ENCODE assay signal across 10 cellular contexts in genomic region chr22:42635531-42635930, GRCh38. TPM values are rescaled to one million over a fixed set of nuclear protein-coding genes. Genes with fewer than 3 reads are reported as not detected.
DNase-seq lines count a peak whose midpoint lies in the region; ATAC-seq, FAIRE-seq and TF ChIP-seq lines count a peak whose summit lies in the region.
"Had no signal": no experiment of that assay in that cellular context is flagged by ENCODE, and none has a peak within 500 bp of the region (broad histone marks: within the 10 kb centered on the region; RNA-seq: fewer than 3 reads in every experiment).

No MANE protein-coding gene starts in this region.

- no peaks in the 10 kb centered on the region for H3K27me3 ChIP-seq in astrocyte (ENCODE audit: insufficient read depth, low read length)
- no peaks in the 10 kb centered on the region for H3K27me3 ChIP-seq in right cardiac atrium (ENCODE audit: control insufficient read depth, insufficient read depth)

- intact Hi-C loops in right cardiac atrium (cut with DNase I): no loop called here

- CTCF ChIA-PET in HEK293 (lab: Yijun Ruan, JAX): interaction anchor here (0.6 kb wide), 1 partner anchor 14 kb away, joined by 3 read pairs; no protein-coding TSS in a partner anchor
- CTCF ChIA-PET in WTC11 (lab: Charles Lee): interaction anchor here (1.2 kb wide), 1 partner anchor 14 kb away, joined by 4 read pairs; no protein-coding TSS in a partner anchor

- H3K36me3 ChIP-seq in HEK293 (ENCODE audit: control insufficient read depth in 2 of 2, insufficient read depth in 1 of 2, low read length in 2 of 2) (peaks cover 16 to 60% of the 10 kb centered on the region in 2 experiments; a peak in 2 of 3 replicates), astrocyte (ENCODE audit: insufficient read depth, low read length) (peaks cover 13% of the 10 kb centered on the region)

- H3K4me2 ChIP-seq in astrocyte (ENCODE audit: low read length): peak overlapping the region; percentile 67

- peak; percentile 82 to 92 for ATAC-seq in right cardiac atrium
- ATAC-seq in stimulated activated effector memory CD8-positive, alpha-beta T cell treated with anti-CD3 and anti-CD28 coated beads, Interleukin-12 subunit alpha, Interleukin-12 subunit beta, amount 100 ng/mL, for 72 hours: no peak
- ATAC-seq in HG02678 (IDR thresholded peaks at IDR 0.05; ENCODE audit: unreplicated experiment): no peak
- ATAC-seq in WTC11: no peak

- H3K9ac ChIP-seq in astrocyte (ENCODE audit: low read length): peak overlapping the region; percentile 44

- no peak overlapping the region for H2AFZ ChIP-seq in astrocyte (ENCODE audit: low read depth, low read length)

- H3K27me3 Mint-ChIP-seq in astrocyte (ENCODE audit: low read depth, unreplicated experiment): no peaks in the 10 kb centered on the region
- H3K27me3 Mint-ChIP-seq in WTC11 (ENCODE audit: low read depth): no peaks in the 10 kb centered on the region

- H3K79me2 ChIP-seq in astrocyte (ENCODE audit: insufficient read depth, low read length): peaks cover 51% of the 10 kb centered on the region

- FAIRE-seq in astrocyte (lab: Jason Lieb, UNC): peak; percentile 93
- FAIRE-seq: GM18507 had no signal

- H3K36me3 Mint-ChIP-seq in astrocyte (ENCODE audit: low read depth, unreplicated experiment) (no peaks in the 10 kb centered on the region), WTC11 (peaks cover 22% of the 10 kb centered on the region)
- peaks cover 46% of the 10 kb centered on the region for H3K36me3 Mint-ChIP-seq in stimulated activated effector memory CD8-positive, alpha-beta T cell treated with anti-CD3 and anti-CD28 coated beads, Interleukin-12 subunit alpha, Interleukin-12 subunit beta, amount 100 ng/mL, for 72 hours

- TF ChIP-seq CTCF in HEK293 (tag by site-specific recombination; IDR thresholded peaks at IDR 0.05): no peak
- no peak for TF ChIP-seq CTCF in astrocyte (IDR thresholded peaks at IDR 0.05; ENCODE audit: insufficient read depth, low read depth, low read length)
- no peak for TF ChIP-seq CTCF in WTC11 (IDR thresholded peaks at IDR 0.05)

- peak; percentile 89 for DNase-seq in astrocyte (ENCODE audit: low read depth)
- DNase-seq in right cardiac atrium: peak; percentile 68 to 81 (median 77)
- no peak for DNase-seq in stimulated activated effector memory CD8-positive, alpha-beta T cell treated with anti-CD3 and anti-CD28 coated beads, Interleukin-12 subunit alpha, Interleukin-12 subunit beta, amount 100 ng/mL, for 72 hours (ENCODE audit: low spot score in 2 of 2)
- no peak for DNase-seq in WTC11 (ENCODE audit: low spot score)
- no peak for DNase-seq in iPS-NIHi11 (ENCODE audit: low spot score)
- no peak for DNase-seq in NCI-H1694 (lab: John Stamatoyannopoulos, UW)
- DNase-seq: NCI-H526 had no signal

- H3K9me3 ChIP-seq in HEK293 (ENCODE audit: control insufficient read depth, insufficient read depth, low read depth, low read length): no peaks in the 10 kb centered on the region
- no peaks in the 10 kb centered on the region for H3K9me3 ChIP-seq in astrocyte (ENCODE audit: insufficient read depth, low read depth, low read length)
- no peaks in the 10 kb centered on the region for H3K9me3 ChIP-seq in right cardiac atrium (ENCODE audit: control insufficient read depth, low read length)

- no peak overlapping the region for H3K4me3 ChIP-seq in HEK293 (ENCODE audit: low read depth, low read length)
- H3K4me3 ChIP-seq in astrocyte (ENCODE audit: insufficient read depth, low read depth, low read length): no peak overlapping the region
- no peak overlapping the region for H3K4me3 ChIP-seq in right cardiac atrium (ENCODE audit: low read length)

- H4K20me1 ChIP-seq in astrocyte (ENCODE audit: insufficient read depth, low read length): peaks cover 34% of the 10 kb centered on the region

- H3K9me3 Mint-ChIP-seq in astrocyte (ENCODE audit: unreplicated experiment) (no peaks in the 10 kb centered on the region), WTC11 (no peaks in the 10 kb centered on the region)
- no peaks in the 10 kb centered on the region for H3K9me3 Mint-ChIP-seq in stimulated activated effector memory CD8-positive, alpha-beta T cell treated with anti-CD3 and anti-CD28 coated beads, Interleukin-12 subunit alpha, Interleukin-12 subunit beta, amount 100 ng/mL, for 72 hours

- H3K4me1 Mint-ChIP-seq in astrocyte (ENCODE audit: low read depth, unreplicated experiment) (peaks cover 16% of the 10 kb centered on the region), WTC11 (no peaks in the 10 kb centered on the region)
- no peaks in the 10 kb centered on the region for H3K4me1 Mint-ChIP-seq in stimulated activated effector memory CD8-positive, alpha-beta T cell treated with anti-CD3 and anti-CD28 coated beads, Interleukin-12 subunit alpha, Interleukin-12 subunit beta, amount 100 ng/mL, for 72 hours

- H3K4me1 ChIP-seq in HEK293 (ENCODE audit: control insufficient read depth, insufficient read depth, low read length) (no peaks in the 10 kb centered on the region), astrocyte (ENCODE audit: insufficient read depth, low read length) (peaks cover 25% of the 10 kb centered on the region), right cardiac atrium (ENCODE audit: control insufficient read depth, insufficient read depth, low read length) (no peaks in the 10 kb centered on the region)

- POLR2A ChIA-PET in HEK293 (lab: Yijun Ruan, JAX): no interaction called here
- POLR2A ChIA-PET in WTC11 (lab: Charles Lee): no interaction called here

- peak overlapping the region; percentile 89 for H3K27ac Mint-ChIP-seq in astrocyte (ENCODE audit: unreplicated experiment)
- peak overlapping the region; percentile 77 for H3K27ac Mint-ChIP-seq in stimulated activated effector memory CD8-positive, alpha-beta T cell treated with anti-CD3 and anti-CD28 coated beads, Interleukin-12 subunit alpha, Interleukin-12 subunit beta, amount 100 ng/mL, for 72 hours
- no peak overlapping the region for H3K27ac Mint-ChIP-seq in WTC11

- WGBS in right cardiac atrium: 52% methylated on average over 3 of the region's 3 CpGs

- H3K27ac ChIP-seq in HEK293 (ENCODE audit: extremely low read depth, low read depth, low read length) (no peak overlapping the region), astrocyte (ENCODE audit: low read depth, low read length) (peak overlapping the region; percentile 68), right cardiac atrium (ENCODE audit: low read length) (peak overlapping the region; percentile 63)

- H3K4me3 Mint-ChIP-seq in astrocyte (ENCODE audit: unreplicated experiment): peak overlapping the region; percentile 10
- no peak overlapping the region for H3K4me3 Mint-ChIP-seq in stimulated activated effector memory CD8-positive, alpha-beta T cell treated with anti-CD3 and anti-CD28 coated beads, Interleukin-12 subunit alpha, Interleukin-12 subunit beta, amount 100 ng/mL, for 72 hours
- no peak overlapping the region for H3K4me3 Mint-ChIP-seq in WTC11

TF ChIP-seq in HEK293, 187 proteins besides CTCF, POLR2A, EP300 and RAD21:
- TF ChIP-seq KLF1 (tag by site-specific recombination; IDR thresholded peaks at IDR 0.05) (peak; percentile 62), SCRT2 (tag by site-specific recombination; IDR thresholded peaks at IDR 0.05) (no peak)

TF ChIP-seq in WTC11, 78 proteins besides CTCF, POLR2A, EP300 and RAD21:
- TF ChIP-seq ZNF671 (CRISPR knock-in tag; IDR thresholded peaks at IDR 0.05) (no peak), NFYB (CRISPR knock-in tag; conservative IDR thresholded peaks at IDR 0.05; ENCODE audit: low read depth) (no peak), FOXJ3 (CRISPR knock-in tag; IDR thresholded peaks at IDR 0.05; ENCODE audit: borderline replicate concordance) (no peak), SOX15 (CRISPR knock-in tag; IDR thresholded peaks at IDR 0.05) (no peak), ZSCAN18 (CRISPR knock-in tag; IDR thresholded peaks at IDR 0.05) (no peak)
- TF ChIP-seq, protein P1, sequence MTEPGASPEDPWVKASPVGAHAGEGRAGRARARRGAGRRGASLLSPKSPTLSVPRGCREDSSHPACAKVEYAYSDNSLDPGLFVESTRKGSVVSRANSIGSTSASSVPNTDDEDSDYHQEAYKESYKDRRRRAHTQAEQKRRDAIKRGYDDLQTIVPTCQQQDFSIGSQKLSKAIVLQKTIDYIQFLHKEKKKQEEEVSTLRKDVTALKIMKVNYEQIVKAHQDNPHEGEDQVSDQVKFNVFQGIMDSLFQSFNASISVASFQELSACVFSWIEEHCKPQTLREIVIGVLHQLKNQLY (CRISPR knock-in tag; IDR thresholded peaks at IDR 0.05): no peak
TF ChIP-seq in WTC11: peak in this region for 0.

RNA-seq across cellular contexts. Expression of gene ATP5MGL, which starts 4.9 kb away (rescaled TPM):
- total RNA-seq in astrocyte (0.48 and 0.50 TPM in 2 replicates), right cardiac atrium (1 to 10 TPM in 1 of 4 donors, under 1 TPM in 2, not detected in 1; 0.40 to 1.1 (median 0.47) TPM), WTC11 (2021) (0.23 to 0.74 TPM (median 0.25 TPM) in 3 replicates)
- 0.16 TPM for polyA plus RNA-seq in right cardiac atrium

RNA-seq across cellular contexts. Expression of gene CYB5R3, which starts 13.7 kb away (rescaled TPM):
- total RNA-seq in astrocyte: 181 and 198 TPM in 2 replicates
- total RNA-seq in right cardiac atrium: 100 to 1,000 TPM; 343 to 487 (median 377) TPM
- polyA plus RNA-seq in right cardiac atrium: 322 TPM
- total RNA-seq in WTC11 (2021): 85.4 to 98.7 TPM (median 93.9 TPM) in 3 replicates

RNA-seq across cellular contexts. Expression of gene POLDIP3, which starts 20.8 kb away (rescaled TPM):
- total RNA-seq in astrocyte (57.1 and 60.3 TPM in 2 replicates), right cardiac atrium (10 to 100 TPM; 33.2 to 44.7 (median 38.7) TPM), WTC11 (2021) (73.2 to 88.7 TPM (median 82.1 TPM) in 3 replicates)
- 20.8 TPM for polyA plus RNA-seq in right cardiac atrium

Comparison
In these comparisons a context has a peak if more than half of its experiments do, and no peak if none do; other contexts are left out.
1. DNase-seq: peak in astrocyte (single experiment) and right cardiac atrium (3 of 3); none in stimulated activated effector memory CD8-positive, alpha-beta T cell treated with anti-CD3 and anti-CD28 coated beads, Interleukin-12 subunit alpha, Interleukin-12 subunit beta, amount 100 ng/mL, for 72 hours (0 of 2), WTC11 (single experiment), iPS-NIHi11 (single experiment) and NCI-H1694 (single experiment).
2. ATAC-seq: peak in right cardiac atrium (2 of 2); none in stimulated activated effector memory CD8-positive, alpha-beta T cell treated with anti-CD3 and anti-CD28 coated beads, Interleukin-12 subunit alpha, Interleukin-12 subunit beta, amount 100 ng/mL, for 72 hours (single experiment), HG02678 (single experiment) and WTC11 (single experiment).